In genomic region chr10:130141878-130142277, GRCh38 we compare ENCODE assay signal across 10 cellular contexts. TPM values are rescaled to one million over a fixed set of nuclear protein-coding genes. Genes with fewer than 3 reads are reported as not detected.
DNase-seq lines count a peak whose midpoint lies in the region; ATAC-seq and TF ChIP-seq lines count a peak whose summit lies in the region.
"Had no signal": no experiment of that assay in that cellular context is flagged by ENCODE, and none has a peak within 500 bp of the region (broad histone marks: within the 10 kb centered on the region; RNA-seq: fewer than 3 reads in every experiment).

No MANE protein-coding gene starts in this region.

- peaks cover 27 to 88% (median 75%) of the 10 kb centered on the region in 11 experiments for H3K36me3 ChIP-seq in BLaER1 treated with 17β-estradiol and CSF1 and Interleukin-3, amounts not matched to agents 10 nM and 100 nM

- H3K27ac Mint-ChIP-seq in T-helper 1 cell treated with Interleukin-12 subunit alpha and Interleukin-12 subunit beta and Interleukin-4 antibody, amounts not matched to agents 30 μg/mL and 1 μg/mL, for 36 hours: peak overlapping the region; percentile 52
- no peak overlapping the region for H3K27ac Mint-ChIP-seq in osteocyte (ENCODE audit: unreplicated experiment)

- peaks cover 27% of the 10 kb centered on the region for H3K36me3 Mint-ChIP-seq in T-helper 1 cell treated with Interleukin-12 subunit alpha and Interleukin-12 subunit beta and Interleukin-4 antibody, amounts not matched to agents 30 μg/mL and 1 μg/mL, for 36 hours (ENCODE audit: low read depth)
- H3K36me3 Mint-ChIP-seq in osteocyte (ENCODE audit: unreplicated experiment): peaks cover 18% of the 10 kb centered on the region

- ATAC-seq in GM18870 (IDR thresholded peaks at IDR 0.05; ENCODE audit: unreplicated experiment) (peak; percentile 70), HG02852 (IDR thresholded peaks at IDR 0.05; ENCODE audit: unreplicated experiment) (peak; percentile 76)

- H3K27me3 ChIP-seq in BLaER1 treated with 17β-estradiol and CSF1 and Interleukin-3, amounts not matched to agents 10 nM and 100 nM: no peaks in the 10 kb centered on the region
- H3K27me3 ChIP-seq: upper lobe of left lung had no signal

- peaks cover 48% of the 10 kb centered on the region for H3K4me1 Mint-ChIP-seq in T-helper 1 cell treated with Interleukin-12 subunit alpha and Interleukin-12 subunit beta and Interleukin-4 antibody, amounts not matched to agents 30 μg/mL and 1 μg/mL, for 36 hours (ENCODE audit: low read depth)
- peaks cover 38% of the 10 kb centered on the region for H3K4me1 Mint-ChIP-seq in osteocyte (ENCODE audit: unreplicated experiment)

- H3K9ac ChIP-seq in BLaER1 treated with 17β-estradiol and CSF1 and Interleukin-3, amounts not matched to agents 10 nM and 100 nM: 0 out of 22 replicates have a peak overlapping the region, but pooled peaks of 2 of the 11 experiments have one; percentile 0 to 29

- H3K4me3 ChIP-seq in BLaER1 treated with 17β-estradiol and CSF1 and Interleukin-3, amounts not matched to agents 10 nM and 100 nM: no peak overlapping the region
- H3K4me3 ChIP-seq: upper lobe of left lung had no signal

- H3K9me3 ChIP-seq in BLaER1 treated with 17β-estradiol and CSF1 and Interleukin-3, amounts not matched to agents 10 nM and 100 nM (replicated peaks in 1 of 11): no peaks in the 10 kb centered on the region; a peak in 1 of 22 replicates
- H3K9me3 ChIP-seq: upper lobe of left lung had no signal

- H3K4me1 ChIP-seq in BLaER1 treated with 17β-estradiol and CSF1 and Interleukin-3, amounts not matched to agents 10 nM and 100 nM: peaks cover 50 to 65% (median 57%) of the 10 kb centered on the region in 10 experiments

- H3K27ac ChIP-seq in BLaER1 treated with 17β-estradiol and CSF1 and Interleukin-3, amounts not matched to agents 10 nM and 100 nM: no peak overlapping the region; a peak in 1 of 22 replicates
- H3K27ac ChIP-seq: upper lobe of left lung had no signal

- no peaks in the 10 kb centered on the region for H3K27me3 Mint-ChIP-seq in T-helper 1 cell treated with Interleukin-12 subunit alpha and Interleukin-12 subunit beta and Interleukin-4 antibody, amounts not matched to agents 30 μg/mL and 1 μg/mL, for 36 hours (ENCODE audit: low read depth)
- H3K27me3 Mint-ChIP-seq in osteocyte (ENCODE audit: unreplicated experiment): no peaks in the 10 kb centered on the region

- H3K9me3 Mint-ChIP-seq in T-helper 1 cell treated with Interleukin-12 subunit alpha and Interleukin-12 subunit beta and Interleukin-4 antibody, amounts not matched to agents 30 μg/mL and 1 μg/mL, for 36 hours: no peaks in the 10 kb centered on the region
- H3K9me3 Mint-ChIP-seq in osteocyte (ENCODE audit: unreplicated experiment): no peaks in the 10 kb centered on the region

- peak overlapping the region; percentile 42 to 98 (median 55) for H3K4me2 ChIP-seq in BLaER1 treated with 17β-estradiol and CSF1 and Interleukin-3, amounts not matched to agents 10 nM and 100 nM

- DNase-seq in NCI-H2029 (lab: John Stamatoyannopoulos, UW): no peak
- no peak for DNase-seq in SK-N-DZ (ENCODE audit: low spot score)
- no peak for DNase-seq in osteocyte (ENCODE audit: extremely low spot score, unreplicated experiment)
- no peak for DNase-seq in head of caudate nucleus
- DNase-seq: MV-4-11, upper lobe of left lung had no signal

- TF ChIP-seq CTCF in osteocyte (IDR thresholded peaks at IDR 0.05): no peak

- no peak overlapping the region for H3K4me3 Mint-ChIP-seq in T-helper 1 cell treated with Interleukin-12 subunit alpha and Interleukin-12 subunit beta and Interleukin-4 antibody, amounts not matched to agents 30 μg/mL and 1 μg/mL, for 36 hours
- no peak overlapping the region for H3K4me3 Mint-ChIP-seq in osteocyte (ENCODE audit: unreplicated experiment)

- H4K20me1 ChIP-seq in BLaER1 treated with 17β-estradiol and CSF1 and Interleukin-3, amounts not matched to agents 10 nM and 100 nM: peaks cover 82 to 100% (median 100%) of the 10 kb centered on the region in 11 experiments

- intact Hi-C loops in head of caudate nucleus (cut with DNase I): no loop called here

RNA-seq across cellular contexts. Expression of gene GLRX3, which starts 5.7 kb away (rescaled TPM):
- 184 and 188 TPM in 2 replicates for polyA plus RNA-seq in SK-N-DZ (2014; cell fraction: cytosol; rRNA removed)
- 98.6 and 112 TPM in 2 replicates for polyA plus RNA-seq in SK-N-DZ (2014; cell fraction: nucleus; rRNA removed)
- total RNA-seq in osteocyte: 58.7 and 61.2 TPM in 2 replicates

RNA-seq across cellular contexts. Expression of gene C10orf143, which starts 31.2 kb away (rescaled TPM):
- polyA plus RNA-seq in SK-N-DZ (2014; cell fraction: cytosol; rRNA removed): 0.15 and 0.20 TPM in 2 replicates
- polyA plus RNA-seq in SK-N-DZ (2014; cell fraction: nucleus; rRNA removed): 0.38 TPM in 1 of 2 replicates, not detected in the other
- total RNA-seq in osteocyte: 2.9 and 4.1 TPM in 2 replicates
